Comparison of ENCODE assay signal across 1 cellular context in genomic region chr11:78532991-78533861, GRCh38.
A peak's percentile ranks its signal among the peaks of the same experiment; 100 is the strongest.
TF ChIP-seq lines count a peak whose summit lies in the region.

No MANE protein-coding gene starts in this region.

TF ChIP-seq in GM12878, 131 proteins besides CTCF, POLR2A, EP300 and RAD21 (continued from another document):
- no peak for TF ChIP-seq PRDM15 (CRISPR knock-in tag; IDR thresholded peaks at IDR 0.05)
- TF ChIP-seq CHD1 (IDR thresholded peaks at IDR 0.05; ENCODE audit: low read depth, low read length) = no peak
- TF ChIP-seq ESRRA (IDR thresholded peaks at IDR 0.05; ENCODE audit: low read length) = peak; percentile 57; the same call in 1 of the 2 replicates
- no peak for TF ChIP-seq PBX3 (IDR thresholded peaks at IDR 0.05; ENCODE audit: insufficient replicate concordance, low read depth, low read length)
- TF ChIP-seq MTA3 (IDR thresholded peaks at IDR 0.05; ENCODE audit: borderline replicate concordance, low read length) = 0 out of 2 replicates have a peak, but pooled peaks have one; percentile 31
- 0 out of 2 replicates have a peak, but pooled peaks have one; percentile 12 for TF ChIP-seq EED (IDR thresholded peaks at IDR 0.05; ENCODE audit: low read depth)
- no peak for TF ChIP-seq CBX3 (IDR thresholded peaks at IDR 0.05; ENCODE audit: borderline replicate concordance, low read depth)
- TF ChIP-seq HDAC2 (IDR thresholded peaks at IDR 0.05) = no peak
